Comparison of ENCODE assay signal across 8 cellular contexts in the genomic region with DNA sequence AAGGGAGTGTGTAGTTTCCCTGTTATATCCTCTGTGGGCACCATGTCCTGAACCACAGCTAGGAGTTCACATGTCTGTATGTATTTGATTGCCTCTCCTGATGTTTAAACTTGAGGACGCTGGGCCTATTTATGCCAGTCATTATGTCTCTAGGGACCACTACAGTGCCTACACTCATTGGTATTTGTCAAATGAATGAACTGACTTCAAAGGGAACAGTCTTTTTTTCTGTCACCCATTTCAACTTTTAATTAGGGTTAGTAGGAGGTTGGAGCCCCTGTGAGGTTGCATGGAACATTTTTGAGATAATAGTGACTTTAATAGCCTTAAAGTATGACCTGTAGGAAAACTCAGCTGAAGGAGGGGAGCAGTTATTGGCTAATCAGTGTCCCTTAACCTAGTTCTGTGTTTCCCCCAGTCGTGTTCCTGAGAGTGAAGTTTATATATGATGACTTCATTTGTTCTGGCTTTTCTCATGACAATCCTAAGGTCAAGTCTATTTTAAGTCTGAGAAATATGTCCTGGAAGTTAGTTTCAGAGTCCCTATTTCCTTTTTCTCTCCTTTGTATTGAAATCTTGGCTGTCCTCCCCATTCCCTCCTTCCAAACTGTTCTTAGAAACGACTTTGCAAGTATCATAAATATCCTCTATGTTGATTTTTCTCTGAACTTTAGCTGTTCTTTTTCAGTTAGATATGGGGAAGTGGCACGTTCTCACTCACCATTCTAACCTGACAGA. TPM values are rescaled to one million over a fixed set of nuclear protein-coding genes. Genes with fewer than 3 reads are reported as not detected.
DNase-seq lines count a peak whose midpoint lies in the region; ATAC-seq and TF ChIP-seq lines count a peak whose summit lies in the region.

No MANE protein-coding gene starts in this region.

- H3K4me3 ChIP-seq in spleen, result no peak overlapping the region
- H3K4me3 ChIP-seq in WERI-Rb-1 (ENCODE audit: low read depth, low read length), result no peak overlapping the region

- H3K9me3 ChIP-seq in spleen (no peaks in the 10 kb centered on the region), WERI-Rb-1 (ENCODE audit: severe bottlenecking) (no peaks in the 10 kb centered on the region)

- peak; percentile 34 for DNase-seq in RPMI7951 (ENCODE audit: low read depth)
- DNase-seq in left ventricle myocardium superior, result no peak
- no peak for DNase-seq in spleen
- no peak for DNase-seq in glutamatergic neuron
- DNase-seq in WERI-Rb-1, result no peak
- DNase-seq in RKO (ENCODE audit: low spot score), result no peak

- no peaks in the 10 kb centered on the region for H3K27me3 ChIP-seq in spleen (replicated peaks in 1 of 7)
- H3K27me3 ChIP-seq in WERI-Rb-1 (ENCODE audit: insufficient read depth, low read depth, severe bottlenecking), result no peaks in the 10 kb centered on the region

- peaks cover 33 to 76% (median 55%) of the 10 kb centered on the region in 6 donors for H3K4me1 ChIP-seq in spleen

- 6 to 24% (median 22%) methylated on average over 4 of the region's 4 CpGs for WGBS in spleen, 5 donors

- intact Hi-C loops in left ventricle myocardium superior (cut with micrococcal nuclease), result no loop called here
- intact Hi-C loops in spleen (cut with DNase I; ENCODE audit: low total_unique reads), result no loop called here

- no peak overlapping the region for H3K4me3 Mint-ChIP-seq in glutamatergic neuron (ENCODE audit: unreplicated experiment)

- ATAC-seq in GM19023 (IDR thresholded peaks at IDR 0.05; ENCODE audit: unreplicated experiment) (peak; percentile 56), left ventricle myocardium superior (peak; percentile 79), HG02840 (IDR thresholded peaks at IDR 0.05; ENCODE audit: low FRiP score, unreplicated experiment) (no peak)

- H3K27ac Mint-ChIP-seq in glutamatergic neuron (ENCODE audit: unreplicated experiment), result no peak overlapping the region

- H3K9me3 Mint-ChIP-seq in glutamatergic neuron (ENCODE audit: unreplicated experiment), result no peaks in the 10 kb centered on the region

- no peak for TF ChIP-seq POLR2A in spleen (IDR thresholded peaks at IDR 0.05)

- H3K27me3 Mint-ChIP-seq in glutamatergic neuron (ENCODE audit: unreplicated experiment), result no peaks in the 10 kb centered on the region

- no peaks in the 10 kb centered on the region for H3K36me3 Mint-ChIP-seq in glutamatergic neuron (ENCODE audit: unreplicated experiment)

- TF ChIP-seq CTCF in spleen (IDR thresholded peaks at IDR 0.05 in 8 of 11, conservative IDR thresholded peaks at IDR 0.05 in 3 of 11) (peak in 3 of 11 experiments; percentile 30 to 46 (median 39)), glutamatergic neuron (IDR thresholded peaks at IDR 0.05; ENCODE audit: partially characterized antibody, unreplicated experiment) (no peak), WERI-Rb-1 (IDR thresholded peaks at IDR 0.05; ENCODE audit: low read depth, low read length) (no peak)

- H3K27ac ChIP-seq in spleen, result peak overlapping the region; percentile 1 to 81 (median 52)
- no peak overlapping the region for H3K27ac ChIP-seq in WERI-Rb-1

- H3K36me3 ChIP-seq in spleen, result no peaks in the 10 kb centered on the region
- no peaks in the 10 kb centered on the region for H3K36me3 ChIP-seq in WERI-Rb-1

- H3K4me1 Mint-ChIP-seq in glutamatergic neuron (ENCODE audit: low read depth, unreplicated experiment), result peaks cover 4% of the 10 kb centered on the region

RNA-seq across cellular contexts. Expression of gene PDE8A, which starts 29.0 kb away (rescaled TPM):
- total RNA-seq in RPMI7951 (2014; rRNA removed; shearing (Covaris generic)), result 24.9 and 28.7 TPM in 2 replicates
- total RNA-seq in left ventricle myocardium superior (14.9 TPM), spleen (10 to 100 TPM; 24.2 to 52.2 (median 39.8) TPM), glutamatergic neuron (ENCODE audit: unreplicated experiment) (5.7 TPM)
- 10 to 100 TPM; 13.2 to 22.7 (median 14.9) TPM for polyA plus RNA-seq in spleen
